2 cellular contexts compared by ENCODE assay signal in the genomic region with DNA sequence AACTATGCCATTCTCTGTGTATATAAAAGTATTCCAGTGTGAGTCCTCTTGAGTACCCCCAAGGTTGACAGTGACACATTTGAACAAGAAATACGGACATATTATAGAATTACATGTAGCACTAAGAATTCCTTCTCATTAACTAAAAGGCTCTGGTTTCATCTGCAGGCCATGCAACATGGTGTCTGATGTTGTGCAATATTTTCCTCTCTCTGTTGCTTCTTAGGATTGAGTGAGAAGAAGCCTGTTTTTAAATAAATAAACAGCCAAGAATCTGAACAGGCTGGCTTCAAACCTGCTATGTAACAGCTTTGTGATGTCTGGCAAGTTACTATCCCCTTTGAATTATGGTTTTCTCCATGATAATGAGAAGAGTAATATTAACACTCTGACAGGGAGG.
TF ChIP-seq lines count a peak whose summit lies in the region.

No MANE protein-coding gene starts in this region.

TF ChIP-seq in IMR-90, 13 proteins besides CTCF, POLR2A, EP300 and RAD21:
- no peak for TF ChIP-seq BHLHE40 (IDR thresholded peaks at IDR 0.05; ENCODE audit: low read depth, low read length)
- TF ChIP-seq CEBPB (IDR thresholded peaks at IDR 0.05; ENCODE audit: low read depth, low read length), result peak; percentile 91

TF ChIP-seq in K562, 482 proteins besides CTCF, POLR2A, EP300 and RAD21:
- no peak for TF ChIP-seq ZNF696 (CRISPR knock-in tag; conservative IDR thresholded peaks at IDR 0.05)
- TF ChIP-seq ZNF253 (CRISPR knock-in tag; conservative IDR thresholded peaks at IDR 0.05), result no peak
- 0 out of 2 replicates have a peak, but pooled peaks have one; percentile 22 for TF ChIP-seq CEBPB (tag; IDR thresholded peaks at IDR 0.05)
- no peak for TF ChIP-seq PML (IDR thresholded peaks at IDR 0.05; ENCODE audit: low read length)
- no peak for TF ChIP-seq FOXJ3 (CRISPR knock-in tag; IDR thresholded peaks at IDR 0.05)
- no peak for TF ChIP-seq NCOA1 (IDR thresholded peaks at IDR 0.05; ENCODE audit: low read depth)
- TF ChIP-seq ZNF79 (CRISPR knock-in tag; IDR thresholded peaks at IDR 0.05; ENCODE audit: low read depth), result no peak
- no peak for TF ChIP-seq ILK (tag; IDR thresholded peaks at IDR 0.05; ENCODE audit: borderline replicate concordance, low read depth)
- TF ChIP-seq, protein P1, sequence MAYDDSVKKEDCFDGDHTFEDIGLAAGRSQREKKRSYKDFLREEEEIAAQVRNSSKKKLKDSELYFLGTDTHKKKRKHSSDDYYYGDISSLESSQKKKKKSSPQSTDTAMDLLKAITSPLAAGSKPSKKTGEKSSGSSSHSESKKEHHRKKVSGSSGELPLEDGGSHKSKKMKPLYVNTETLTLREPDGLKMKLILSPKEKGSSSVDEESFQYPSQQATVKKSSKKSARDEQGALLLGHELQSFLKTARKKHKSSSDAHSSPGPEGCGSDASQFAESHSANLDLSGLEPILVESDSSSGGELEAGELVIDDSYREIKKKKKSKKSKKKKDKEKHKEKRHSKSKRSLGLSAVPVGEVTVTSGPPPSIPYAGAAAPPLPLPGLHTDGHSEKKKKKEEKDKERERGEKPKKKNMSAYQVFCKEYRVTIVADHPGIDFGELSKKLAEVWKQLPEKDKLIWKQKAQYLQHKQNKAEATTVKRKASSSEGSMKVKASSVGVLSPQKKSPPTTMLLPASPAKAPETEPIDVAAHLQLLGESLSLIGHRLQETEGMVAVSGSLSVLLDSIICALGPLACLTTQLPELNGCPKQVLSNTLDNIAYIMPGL (CRISPR knock-in tag; IDR thresholded peaks at IDR 0.05), result no peak
- TF ChIP-seq CEBPG (CRISPR knock-in tag; IDR thresholded peaks at IDR 0.05), result no peak
- TF ChIP-seq CEBPG (tag; conservative IDR thresholded peaks at IDR 0.05 in 1 of 2, IDR thresholded peaks at IDR 0.05 in 1 of 2), result peak in 1 of 2 experiments; percentile 35; a peak in 1 of 4 replicates
- TF ChIP-seq ZNF282 (CRISPR knock-in tag; IDR thresholded peaks at IDR 0.05), result no peak
- TF ChIP-seq, protein P2, sequence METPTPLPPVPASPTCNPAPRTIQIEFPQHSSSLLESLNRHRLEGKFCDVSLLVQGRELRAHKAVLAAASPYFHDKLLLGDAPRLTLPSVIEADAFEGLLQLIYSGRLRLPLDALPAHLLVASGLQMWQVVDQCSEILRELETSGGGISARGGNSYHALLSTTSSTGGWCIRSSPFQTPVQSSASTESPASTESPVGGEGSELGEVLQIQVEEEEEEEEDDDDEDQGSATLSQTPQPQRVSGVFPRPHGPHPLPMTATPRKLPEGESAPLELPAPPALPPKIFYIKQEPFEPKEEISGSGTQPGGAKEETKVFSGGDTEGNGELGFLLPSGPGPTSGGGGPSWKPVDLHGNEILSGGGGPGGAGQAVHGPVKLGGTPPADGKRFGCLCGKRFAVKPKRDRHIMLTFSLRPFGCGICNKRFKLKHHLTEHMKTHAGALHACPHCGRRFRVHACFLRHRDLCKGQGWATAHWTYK (CRISPR knock-in tag; IDR thresholded peaks at IDR 0.05), result no peak
TF ChIP-seq in K562: peak in this region for 2.
